Comparison of ENCODE assay signal across 8 cellular contexts in genomic region chr1:120068683-120069066, GRCh38. TPM values are rescaled to one million over a fixed set of nuclear protein-coding genes. Genes with fewer than 3 reads are reported as not detected.
DNase-seq lines count a peak whose midpoint lies in the region; ATAC-seq, FAIRE-seq and TF ChIP-seq lines count a peak whose summit lies in the region.
"Not testable (repeated sequence)": the region's sequence is repeated elsewhere in the genome, so short reads cannot be mapped to it uniquely, and the experiment has no call there.

No MANE protein-coding gene starts in this region.

- not testable (repeated sequence) for H4K20me1 ChIP-seq in keratinocyte (ENCODE audit: control insufficient read depth, extremely low read depth, insufficient read depth, low read length)

- H3K79me2 ChIP-seq in keratinocyte (ENCODE audit: control insufficient read depth, insufficient read depth, low read length): not testable (repeated sequence)

- not testable (repeated sequence) for TF ChIP-seq POLR2A in ovary (IDR thresholded peaks at IDR 0.05)

- dilution Hi-C loops in keratinocyte (cut with MboI; ENCODE audit: extremely low pct_ligation_motif_present, low sequenced_read_pairs): not testable (repeated sequence)

- not testable (repeated sequence) for TF ChIP-seq CTCF in AG10803 (conservative IDR thresholded peaks at IDR 0.05; ENCODE audit: low read length); WTC11 (IDR thresholded peaks at IDR 0.05); endothelial cell (IDR thresholded peaks at IDR 0.05; ENCODE audit: unreplicated experiment); keratinocyte (optimal IDR thresholded peaks at IDR 0.05 in 1 of 3, IDR thresholded peaks at IDR 0.05 in 1 of 3, conservative IDR thresholded peaks at IDR 0.05 in 1 of 3; ENCODE audit: extremely low read depth in 1 of 3, insufficient read depth in 2 of 3, low read length in 3 of 3); ovary (IDR thresholded peaks at IDR 0.05)

- not testable (repeated sequence) for H2AFZ ChIP-seq in keratinocyte (ENCODE audit: control insufficient read depth, low read length)

- H3K36me3 Mint-ChIP-seq in WTC11; endothelial cell (ENCODE audit: low read depth, unreplicated experiment); stimulated activated naive CD8-positive, alpha-beta T cell treated with anti-CD3 and anti-CD28 coated beads, Interleukin-15, Interleukin-2, amounts not matched to agents 100 ng/mL and 50 ng/mL, for 24 hours (ENCODE audit: low read depth): not testable (repeated sequence)

- ATAC-seq in WTC11: not testable (repeated sequence)

- WGBS in ovary, 3 donors: 0% methylated on average over 13 of the region's 28 CpGs; no CpG with 5 or more reads in 2 of the 3 donors

- H3K4me1 Mint-ChIP-seq in WTC11; endothelial cell (ENCODE audit: unreplicated experiment): not testable (repeated sequence)
- peaks cover 16% of the 10 kb centered on the region for H3K4me1 Mint-ChIP-seq in stimulated activated naive CD8-positive, alpha-beta T cell treated with anti-CD3 and anti-CD28 coated beads, Interleukin-15, Interleukin-2, amounts not matched to agents 100 ng/mL and 50 ng/mL, for 24 hours (ENCODE audit: low read depth)

- H3K4me3 ChIP-seq in AG10803 (ENCODE audit: low read length) (peak overlapping the region; percentile 53), HUES6 (ENCODE audit: low read depth, low read length) (peak overlapping the region; percentile 53), keratinocyte (ENCODE audit: control insufficient read depth in 2 of 3, extremely low read depth in 1 of 3, insufficient read depth in 2 of 3, low read depth in 1 of 3, low read length in 3 of 3) (peak overlapping the region in 1 of 3 experiments; percentile 48), ovary (peak overlapping the region; percentile 82)

- peak overlapping the region; percentile 37 for H3K9ac ChIP-seq in HUES6 (ENCODE audit: low read length)
- H3K9ac ChIP-seq in keratinocyte (ENCODE audit: control insufficient read depth, extremely low read depth, insufficient read depth, low read length): peak overlapping the region; percentile 52

- not testable (repeated sequence) for TF ChIP-seq EP300 in ovary (IDR thresholded peaks at IDR 0.05)

- H3K9me1 ChIP-seq in keratinocyte (ENCODE audit: control insufficient read depth, extremely low read depth, insufficient read depth, low read length): not testable (repeated sequence)

- H3K4me3 Mint-ChIP-seq in WTC11; endothelial cell (ENCODE audit: unreplicated experiment): not testable (repeated sequence)
- H3K4me3 Mint-ChIP-seq in stimulated activated naive CD8-positive, alpha-beta T cell treated with anti-CD3 and anti-CD28 coated beads, Interleukin-15, Interleukin-2, amounts not matched to agents 100 ng/mL and 50 ng/mL, for 24 hours: peak overlapping the region; percentile 57

- CTCF ChIA-PET in WTC11 (lab: Charles Lee): not testable (repeated sequence)

- H3K9me3 Mint-ChIP-seq in WTC11; endothelial cell (ENCODE audit: unreplicated experiment); stimulated activated naive CD8-positive, alpha-beta T cell treated with anti-CD3 and anti-CD28 coated beads, Interleukin-15, Interleukin-2, amounts not matched to agents 100 ng/mL and 50 ng/mL, for 24 hours: not testable (repeated sequence)

- H3K36me3 ChIP-seq in HUES6 (ENCODE audit: control insufficient read depth, insufficient read depth, low read length); keratinocyte (ENCODE audit: control insufficient read depth in 2 of 2, extremely low read depth in 1 of 2, insufficient read depth in 2 of 2, low read length in 2 of 2); ovary: not testable (repeated sequence)

- H3K27ac ChIP-seq in HUES6 (ENCODE audit: low read depth, low read length); keratinocyte (ENCODE audit: control insufficient read depth, insufficient read depth, low read length): not testable (repeated sequence)
- H3K27ac ChIP-seq in ovary: peak overlapping the region; percentile 65 to 69

- H3K4me2 ChIP-seq in keratinocyte (ENCODE audit: control insufficient read depth, extremely low read depth, insufficient read depth, low read depth, low read length): not testable (repeated sequence)

- not testable (repeated sequence) for H3K27me3 Mint-ChIP-seq in WTC11 (ENCODE audit: low read depth); endothelial cell (ENCODE audit: unreplicated experiment); stimulated activated naive CD8-positive, alpha-beta T cell treated with anti-CD3 and anti-CD28 coated beads, Interleukin-15, Interleukin-2, amounts not matched to agents 100 ng/mL and 50 ng/mL, for 24 hours

- intact Hi-C loops in ovary (cut with DNase I): not testable (repeated sequence)

- H3K27ac Mint-ChIP-seq in WTC11; endothelial cell (ENCODE audit: unreplicated experiment); stimulated activated naive CD8-positive, alpha-beta T cell treated with anti-CD3 and anti-CD28 coated beads, Interleukin-15, Interleukin-2, amounts not matched to agents 100 ng/mL and 50 ng/mL, for 24 hours: not testable (repeated sequence)

- H3K27me3 ChIP-seq in HUES6 (ENCODE audit: control insufficient read depth, insufficient read depth, low read length); keratinocyte (ENCODE audit: control insufficient read depth, extremely low read depth, insufficient read depth, low read length); ovary: not testable (repeated sequence)

- FAIRE-seq in keratinocyte (lab: Jason Lieb, UNC): not testable (repeated sequence)

- not testable (repeated sequence) for H3K4me1 ChIP-seq in HUES6 (ENCODE audit: control insufficient read depth, insufficient read depth, low read length); keratinocyte (ENCODE audit: control insufficient read depth, extremely low read depth, insufficient read depth, low read length); ovary (ENCODE audit: insufficient read depth)

- not testable (repeated sequence) for H3K9me3 ChIP-seq in HUES6 (ENCODE audit: control insufficient read depth, insufficient read depth, low read depth, low read length); keratinocyte (ENCODE audit: control insufficient read depth, low read depth, low read length); ovary

- POLR2A ChIA-PET in WTC11 (lab: Charles Lee): not testable (repeated sequence)

- DNase-seq in AG10803 (ENCODE audit: low read depth); keratinocyte (ENCODE audit: low read depth, low spot score): not testable (repeated sequence)
- DNase-seq in WTC11 (ENCODE audit: low spot score) (peak; percentile 7), endothelial cell (ENCODE audit: low spot score) (peak; percentile 12), ovary (peak in 4 of 5 donors; percentile 8 to 46 (median 30))
- DNase-seq in activated naive CD4-positive, alpha-beta T cell treated with anti-CD3 and anti-CD28 coated beads, Interleukin-2, amount 50 U/mL, for 16 hours: peak; percentile 25

RNA-seq across cellular contexts. Expression of gene NOTCH2, which starts 0.8 kb away (rescaled TPM):
- total RNA-seq in WTC11 (2021) (55.9 to 62.1 TPM (median 60.9 TPM) in 3 replicates), endothelial cell (ENCODE audit: unreplicated experiment) (29.7 TPM), ovary (100 to 1,000 TPM in 5 of 7 donors, 10 to 100 TPM in 2; 52.3 to 149 (median 119) TPM)
- polyA plus RNA-seq in keratinocyte (22.5 to 36.9 TPM (median 24.3 TPM) in 3 replicates), ovary (10 to 100 TPM; 21.3 to 70.6 TPM)
- 10.7 TPM for polyA plus RNA-seq in keratinocyte (2011; ENCODE audit: low read depth)
- polyA plus RNA-seq in keratinocyte (2011; cell fraction: cytosol; rRNA removed): 8.8 and 14.6 TPM in 2 replicates
- 109 and 128 TPM in 2 replicates for polyA plus RNA-seq in keratinocyte (2011; cell fraction: nucleus; rRNA removed)
- polyA plus RNA-seq in keratinocyte (2012; ENCODE audit: low replicate concordance): 33.3 and 35.6 TPM in 2 replicates
- 199 to 228 TPM (median 207 TPM) in 3 replicates for polyA minus RNA-seq in keratinocyte
- 38.2 TPM for polyA minus RNA-seq in keratinocyte (2011; cell fraction: cytosol; rRNA and poly(A)+ RNA removed)
- 257 and 427 TPM in 2 replicates for polyA minus RNA-seq in keratinocyte (2011; cell fraction: nucleus; rRNA and poly(A)+ RNA removed)
